26 cellular contexts compared by ENCODE assay signal in genomic region chr12:82694970-82695369, GRCh38. TPM values are rescaled to one million over a fixed set of nuclear protein-coding genes. Genes with fewer than 3 reads are reported as not detected.
A peak's percentile ranks its signal among the peaks of the same experiment; 100 is the strongest.
DNase-seq lines count a peak whose midpoint lies in the region; ATAC-seq, FAIRE-seq and TF ChIP-seq lines count a peak whose summit lies in the region.
"Had no signal": no experiment of that assay in that cellular context is flagged by ENCODE, and none has a peak within 500 bp of the region (broad histone marks: within the 10 kb centered on the region; RNA-seq: fewer than 3 reads in every experiment).

No MANE protein-coding gene starts in this region.

- intact Hi-C loops in IMR-90 (cut with micrococcal nuclease) = no loop called here
- intact Hi-C loops in endothelial cell of umbilical vein (cut with micrococcal nuclease) = no loop called here
- intact Hi-C loops in testis (cut with DNase I; ENCODE audit: low total_unique reads) = no loop called here

- no peak for TF ChIP-seq CTCF in AG10803 (conservative IDR thresholded peaks at IDR 0.05; ENCODE audit: low read length)
- no peak for TF ChIP-seq CTCF in IMR-90 (conservative IDR thresholded peaks at IDR 0.05; ENCODE audit: low read depth, low read length)
- TF ChIP-seq CTCF in endothelial cell of umbilical vein (IDR thresholded peaks at IDR 0.05; ENCODE audit: extremely low read depth in 1 of 2, insufficient read depth in 1 of 2, low read depth in 1 of 2, low read length in 2 of 2) = no peak
- TF ChIP-seq CTCF in mesothelial cell of epicardium (IDR thresholded peaks at IDR 0.05; ENCODE audit: unreplicated experiment) = no peak
- no peak for TF ChIP-seq CTCF in testis (IDR thresholded peaks at IDR 0.05)

- no peak overlapping the region for H2BK15ac ChIP-seq in IMR-90 (ENCODE audit: low read depth, low read length)

- in situ Hi-C loops in IMR-90 (cut with MboI; ENCODE audit: low sequenced_read_pairs) = no loop called here

- H3K18ac ChIP-seq in IMR-90 (ENCODE audit: low read depth, low read length) = no peak overlapping the region

- no peak for TF ChIP-seq RAD21 in IMR-90 (IDR thresholded peaks at IDR 0.05; ENCODE audit: low read length)

- no peak overlapping the region for H3K23ac ChIP-seq in IMR-90 (ENCODE audit: low read depth, low read length)

- H2BK20ac ChIP-seq in IMR-90 (ENCODE audit: low read depth, low read length) = no peak overlapping the region

- H3K4me1 ChIP-seq in IMR-90 (ENCODE audit: control insufficient read depth, insufficient read depth, low read length) (no peaks in the 10 kb centered on the region), endothelial cell of umbilical vein (ENCODE audit: control insufficient read depth, extremely low read depth, insufficient read depth, low read length) (no peaks in the 10 kb centered on the region), testis (no peaks in the 10 kb centered on the region)
- H3K4me1 ChIP-seq: uterus had no signal

- ATAC-seq in IMR-90 (ENCODE audit: low read depth) = 0 out of 2 replicates have a peak, but pooled peaks have one; percentile 40
- ATAC-seq: naive thymus-derived CD4-positive, alpha-beta T cell; stimulated activated effector memory CD8-positive, alpha-beta T cell treated with anti-CD3 and anti-CD28 coated beads, Interleukin-12 subunit alpha, Interleukin-12 subunit beta, amount 100 ng/mL, for 72 hours had no signal

- no peaks in the 10 kb centered on the region for H3K27me3 Mint-ChIP-seq in mesothelial cell of epicardium (ENCODE audit: low read depth)
- H3K27me3 Mint-ChIP-seq: CD4-positive, alpha-beta T cell; naive thymus-derived CD4-positive, alpha-beta T cell had no signal

- H3K27ac ChIP-seq in IMR-90 (ENCODE audit: insufficient read depth, low read length) = no peak overlapping the region
- H3K27ac ChIP-seq in endothelial cell of umbilical vein (ENCODE audit: insufficient read depth, low read depth, low read length) = no peak overlapping the region
- H3K27ac ChIP-seq in testis = no peak overlapping the region
- H3K27ac ChIP-seq: brain microvascular endothelial cell, KMS-11, uterus had no signal

- H2AK5ac ChIP-seq in IMR-90 (ENCODE audit: low read depth, low read length) = no peak overlapping the region

- H3K9me3 ChIP-seq in IMR-90 (ENCODE audit: control insufficient read depth, insufficient read depth, low read length) (no peaks in the 10 kb centered on the region), endothelial cell of umbilical vein (replicated peaks; ENCODE audit: control insufficient read depth, insufficient read depth, low read length) (no peaks in the 10 kb centered on the region), testis (no peaks in the 10 kb centered on the region)
- H3K9me3 ChIP-seq: uterus had no signal

- H3K79me1 ChIP-seq in IMR-90 (ENCODE audit: low read depth in 1 of 2, low read length in 2 of 2) = no peaks in the 10 kb centered on the region

- H4K91ac ChIP-seq in IMR-90 (ENCODE audit: insufficient read depth, low read depth, low read length) = no peak overlapping the region

- H3K4me3 ChIP-seq in AG10803 (ENCODE audit: low read length) = no peak overlapping the region
- H3K4me3 ChIP-seq in IMR-90 (ENCODE audit: insufficient read depth, low read depth, low read length) = no peak overlapping the region
- no peak overlapping the region for H3K4me3 ChIP-seq in endothelial cell of umbilical vein (replicated peaks in 1 of 3; ENCODE audit: insufficient read depth in 1 of 3, low read depth in 1 of 3, low read length in 3 of 3)
- H3K4me3 ChIP-seq in testis = no peak overlapping the region
- H3K4me3 ChIP-seq: uterus had no signal

- peaks cover 44% of the 10 kb centered on the region for H3K4me1 Mint-ChIP-seq in mesothelial cell of epicardium
- H3K4me1 Mint-ChIP-seq: naive thymus-derived CD4-positive, alpha-beta T cell had no signal

- no peaks in the 10 kb centered on the region for H3K9me1 ChIP-seq in IMR-90 (ENCODE audit: insufficient read depth, low read length)
- no peaks in the 10 kb centered on the region for H3K9me1 ChIP-seq in endothelial cell of umbilical vein (replicated peaks; ENCODE audit: control insufficient read depth, extremely low read depth, insufficient read depth, low read length)

- H3K9me3 Mint-ChIP-seq in mesothelial cell of epicardium = no peaks in the 10 kb centered on the region
- H3K9me3 Mint-ChIP-seq: CD4-positive, alpha-beta T cell; endodermal cell; naive thymus-derived CD4-positive, alpha-beta T cell; stimulated activated effector memory CD8-positive, alpha-beta T cell treated with anti-CD3 and anti-CD28 coated beads, Interleukin-12 subunit alpha, Interleukin-12 subunit beta, amount 100 ng/mL, for 72 hours; T-helper 1 cell treated with Interleukin-12 subunit alpha and Interleukin-12 subunit beta and Interleukin-4 antibody, amounts not matched to agents 30 μg/mL and 1 μg/mL, for 36 hours had no signal

- no peak overlapping the region for H3K4me3 Mint-ChIP-seq in mesothelial cell of epicardium
- H3K4me3 Mint-ChIP-seq: CD4-positive, alpha-beta T cell; endodermal cell; naive thymus-derived CD4-positive, alpha-beta T cell; stimulated activated effector memory CD8-positive, alpha-beta T cell treated with anti-CD3 and anti-CD28 coated beads, Interleukin-12 subunit alpha, Interleukin-12 subunit beta, amount 100 ng/mL, for 72 hours; T-helper 1 cell treated with Interleukin-12 subunit alpha and Interleukin-12 subunit beta and Interleukin-4 antibody, amounts not matched to agents 30 μg/mL and 1 μg/mL, for 36 hours had no signal

- H4K8ac ChIP-seq in IMR-90 (ENCODE audit: low read depth in 2 of 2, low read length in 2 of 2) = no peak overlapping the region

- TF ChIP-seq POLR2A in IMR-90 (IDR thresholded peaks at IDR 0.05; ENCODE audit: low read depth, low read length) (no peak), endothelial cell of umbilical vein (IDR thresholded peaks at IDR 0.05; ENCODE audit: low read depth, low read length) (no peak), testis (IDR thresholded peaks at IDR 0.05) (no peak)

- H4K20me1 ChIP-seq in IMR-90 (ENCODE audit: insufficient read depth, low read length) (no peaks in the 10 kb centered on the region), endothelial cell of umbilical vein (replicated peaks; ENCODE audit: control insufficient read depth, extremely low read depth, insufficient read depth, low read length) (no peaks in the 10 kb centered on the region)

- H3K56ac ChIP-seq in IMR-90 (ENCODE audit: extremely low read depth, insufficient read depth, low read length) = no peak overlapping the region

- no peak overlapping the region for H2BK5ac ChIP-seq in IMR-90 (ENCODE audit: low read depth, low read length, poor library complexity, severe bottlenecking)

- no peak overlapping the region for H2BK120ac ChIP-seq in IMR-90 (ENCODE audit: low read depth, low read length)

- H3K14ac ChIP-seq in IMR-90 (replicated peaks; ENCODE audit: low read depth, low read length) = no peak overlapping the region

- POLR2A ChIA-PET in IMR-90 (lab: Charles Lee; ENCODE audit: unreplicated experiment) = no interaction called here
- POLR2A ChIA-PET in endothelial cell of umbilical vein (lab: Charles Lee) = no interaction called here

- dilution Hi-C loops in IMR-90 (cut with HindIII; ENCODE audit: low sequenced_read_pairs, unreplicated experiment) (no loop called here), endothelial cell of umbilical vein (cut with MboI; ENCODE audit: extremely low pct_ligation_motif_present, low sequenced_read_pairs) (no loop called here)

- peak overlapping the region; percentile 85 for H3K27ac Mint-ChIP-seq in mesothelial cell of epicardium
- H3K27ac Mint-ChIP-seq: CD4-positive, alpha-beta T cell; endodermal cell; naive thymus-derived CD4-positive, alpha-beta T cell; stimulated activated effector memory CD8-positive, alpha-beta T cell treated with anti-CD3 and anti-CD28 coated beads, Interleukin-12 subunit alpha, Interleukin-12 subunit beta, amount 100 ng/mL, for 72 hours; T-helper 1 cell treated with Interleukin-12 subunit alpha and Interleukin-12 subunit beta and Interleukin-4 antibody, amounts not matched to agents 30 μg/mL and 1 μg/mL, for 36 hours had no signal

- H3K4me2 ChIP-seq in IMR-90 (ENCODE audit: low read depth, low read length) (no peak overlapping the region), endothelial cell of umbilical vein (ENCODE audit: insufficient read depth, low read length) (no peak overlapping the region)
- H3K4me2 ChIP-seq: KMS-11 had no signal

- no peak overlapping the region for H3K4ac ChIP-seq in IMR-90 (ENCODE audit: low read depth, low read length)

- peaks cover 5% of the 10 kb centered on the region for H3K36me3 Mint-ChIP-seq in mesothelial cell of epicardium
- H3K36me3 Mint-ChIP-seq: stimulated activated effector memory CD8-positive, alpha-beta T cell treated with anti-CD3 and anti-CD28 coated beads, Interleukin-12 subunit alpha, Interleukin-12 subunit beta, amount 100 ng/mL, for 72 hours had no signal

- no peak overlapping the region for H2AK9ac ChIP-seq in IMR-90 (replicated peaks; ENCODE audit: low read depth, low read length, poor library complexity)

- WGBS in IMR-90 (ENCODE audit: extremely low coverage in 2 of 2, insufficient read length in 1 of 2), 2 experiments = no CpG with 5 or more reads among the region's 2 CpGs
- WGBS in testis, 2 donors = 74 to 85% methylated on average over 2 of the region's 2 CpGs

- no TSS peak for BruUV-seq in IMR-90 (replicated peaks; lab: Mats Ljungman, UMichigan)
- no TSS peak for BruUV-seq in endothelial cell of umbilical vein (replicated peaks; lab: Mats Ljungman, UMichigan)

- H4K5ac ChIP-seq in IMR-90 (ENCODE audit: low read depth, low read length) = no peak overlapping the region

- CTCF ChIA-PET in IMR-90 (lab: Yijun Ruan, JAX) (no interaction called here), endothelial cell of umbilical vein (lab: Charles Lee) (interaction anchor here (2.0 kb wide), 1 partner anchor 9 kb away, joined by 8 read pairs; the partner anchor contains the start of gene TMTC2)

- H3K27me3 ChIP-seq in IMR-90 (ENCODE audit: control insufficient read depth, insufficient read depth, low read length) (no peaks in the 10 kb centered on the region), endothelial cell of umbilical vein (ENCODE audit: control insufficient read depth in 2 of 2, insufficient read depth in 2 of 2, low read length in 2 of 2) (no peaks in the 10 kb centered on the region), testis (no peaks in the 10 kb centered on the region)
- H3K27me3 ChIP-seq: brain microvascular endothelial cell, uterus had no signal

- DNase-seq in AG10803 (ENCODE audit: low read depth) (peak; percentile 76), IMR-90 (peak; percentile 17), endothelial cell of umbilical vein (ENCODE audit: low read depth, low spot score) (peak; percentile 21), mesothelial cell of epicardium (ENCODE audit: low spot score in 2 of 2, unreplicated experiment in 2 of 2) (no peak), NCI-H187 (lab: John Stamatoyannopoulos, UW) (no peak), NCI-H446 (lab: John Stamatoyannopoulos, UW) (no peak), testis (no peak)
- DNase-seq in stimulated activated CD4-positive, alpha-beta T cell treated with anti-CD3 and anti-CD28 coated beads, Interleukin-4, amount 100 ng/mL, for 1 hour = no peak
- DNase-seq: activated effector memory CD4-positive, alpha-beta T cell treated with anti-CD3 and anti-CD28 coated beads, Interleukin-2, amount 50 U/mL, for 16 hours; brain microvascular endothelial cell; CD4-positive, alpha-beta T cell; cortex of kidney; mesenchymal stem cell; MV-4-11; naive thymus-derived CD4-positive, alpha-beta T cell; NCI-H146; NCI-H2171; NCI-H526 treated with DMSO at 0.1 percent for 48 hours; substantia nigra; uterus had no signal

- H3K9ac ChIP-seq in IMR-90 (ENCODE audit: low read depth, low read length) = no peak overlapping the region
- no peak overlapping the region for H3K9ac ChIP-seq in endothelial cell of umbilical vein (replicated peaks; ENCODE audit: extremely low read depth, insufficient read depth, low read length)
- H3K9ac ChIP-seq: KMS-11 had no signal

- no peak for FAIRE-seq in endothelial cell of umbilical vein (lab: Jason Lieb, UNC)
- FAIRE-seq: HTR-8/SVneo, RCC 7860 had no signal

- no peaks in the 10 kb centered on the region for H3K79me2 ChIP-seq in endothelial cell of umbilical vein (ENCODE audit: control insufficient read depth, insufficient read depth, low read length)

- no peak overlapping the region for H2AFZ ChIP-seq in IMR-90 (replicated peaks; ENCODE audit: low read length, poor library complexity)
- H2AFZ ChIP-seq in endothelial cell of umbilical vein (ENCODE audit: low read depth, low read length) = no peak overlapping the region

- H3K36me3 ChIP-seq in IMR-90 (ENCODE audit: control insufficient read depth, insufficient read depth, low read length) (no peaks in the 10 kb centered on the region), endothelial cell of umbilical vein (ENCODE audit: control insufficient read depth in 2 of 2, extremely low read depth in 1 of 2, insufficient read depth in 2 of 2, low read length in 2 of 2) (no peaks in the 10 kb centered on the region), testis (ENCODE audit: low read depth, missing control alignments) (no peaks in the 10 kb centered on the region)
- H3K36me3 ChIP-seq: brain microvascular endothelial cell, uterus had no signal

RNA-seq across cellular contexts. Expression of gene TMTC2, which starts 8.3 kb away (rescaled TPM):
- 1.4 TPM in 2 replicates for total RNA-seq in IMR-90 (2012; rRNA removed)
- polyA plus RNA-seq in IMR-90 (2012; rRNA removed) = 0.52 and 0.56 TPM in 2 replicates
- 0.19 and 0.23 TPM in 2 replicates for polyA plus RNA-seq in IMR-90 (2012; cell fraction: cytosol; rRNA removed)
- polyA plus RNA-seq in IMR-90 (2012; cell fraction: nucleus; rRNA removed; ENCODE audit: low replicate concordance) = 0.74 and 3.4 TPM in 2 replicates
- 5.9 and 7.8 TPM in 2 replicates for total RNA-seq in endothelial cell of umbilical vein
- 3.4 and 4.1 TPM in 2 replicates for polyA plus RNA-seq in endothelial cell of umbilical vein
- polyA plus RNA-seq in endothelial cell of umbilical vein (2011; cell fraction: cytosol; rRNA removed) = 2.4 and 2.5 TPM in 2 replicates
- polyA plus RNA-seq in endothelial cell of umbilical vein (2011; cell fraction: nucleus; rRNA removed) = 7.5 and 7.8 TPM in 2 replicates
- 4.4 and 5.0 TPM in 2 replicates for polyA plus RNA-seq in endothelial cell of umbilical vein (2012)
- 16.5 and 18.5 TPM in 2 replicates for polyA minus RNA-seq in endothelial cell of umbilical vein
- 1.0 TPM for polyA minus RNA-seq in endothelial cell of umbilical vein (2011; cell fraction: cytosol; rRNA and poly(A)+ RNA removed)
- polyA minus RNA-seq in endothelial cell of umbilical vein (2011; cell fraction: nucleus; rRNA and poly(A)+ RNA removed) = 23.5 and 26.7 TPM in 2 replicates
- total RNA-seq in mesothelial cell of epicardium = 36.9 to 39.5 TPM (median 38.3 TPM) in 3 replicates
- 10 to 100 TPM; 19.4 to 22.4 TPM for total RNA-seq in testis
- polyA plus RNA-seq in testis (ENCODE audit: insufficient read depth, low read depth, low replicate concordance) = 8.1 TPM
- polyA plus RNA-seq: naive thymus-derived CD4-positive, alpha-beta T cell had no signal

Comparison
In these comparisons a context has a peak if more than half of its experiments do, and no peak if none do; other contexts are left out.
1. DNase-seq: peak in AG10803 (single experiment), IMR-90 (single experiment) and endothelial cell of umbilical vein (single experiment); none in mesothelial cell of epicardium (0 of 2), NCI-H187 (0 of 2), NCI-H446 (0 of 2), testis (single experiment) and stimulated activated CD4-positive, alpha-beta T cell treated with anti-CD3 and anti-CD28 coated beads, Interleukin-4, amount 100 ng/mL, for 1 hour (single experiment).